15 cellular contexts compared by ENCODE assay signal in the genomic region with DNA sequence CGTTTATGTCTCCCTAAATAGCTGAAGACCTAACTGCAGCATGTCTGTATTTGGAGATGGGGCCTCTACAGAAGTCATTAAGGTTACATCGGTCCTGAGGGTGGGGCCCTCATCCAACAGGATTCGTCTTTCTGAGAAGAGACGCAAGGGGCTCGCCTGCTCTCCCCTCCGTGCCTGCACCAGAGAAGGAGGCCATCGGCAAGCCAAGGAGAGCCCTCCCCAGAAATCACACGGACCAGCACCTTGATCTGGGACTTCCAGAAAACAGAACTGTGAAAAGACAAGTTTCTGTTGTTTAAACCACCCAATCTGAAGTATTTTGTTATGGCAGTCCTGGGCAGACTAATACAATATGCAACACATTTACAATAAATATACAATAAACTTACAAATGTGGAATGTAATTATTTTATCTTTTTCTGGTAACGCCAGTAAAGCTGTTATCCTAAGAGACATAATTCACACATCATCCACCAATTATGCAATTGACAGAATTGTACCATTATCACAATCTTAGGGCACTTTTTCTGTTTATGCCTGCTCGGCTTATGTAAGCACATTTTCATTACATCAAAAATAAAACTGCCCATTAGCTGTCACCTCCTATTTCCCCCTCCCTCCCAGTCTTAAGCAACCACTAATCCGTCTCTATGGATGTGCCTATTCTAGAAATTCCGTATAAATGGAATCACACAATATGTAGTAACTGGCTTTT. TPM values are rescaled to one million over a fixed set of nuclear protein-coding genes. Genes with fewer than 3 reads are reported as not detected.
DNase-seq lines count a peak whose midpoint lies in the region; ATAC-seq and TF ChIP-seq lines count a peak whose summit lies in the region.
"Had no signal": no experiment of that assay in that cellular context is flagged by ENCODE, and none has a peak within 500 bp of the region (broad histone marks: within the 10 kb centered on the region; RNA-seq: fewer than 3 reads in every experiment).

No MANE protein-coding gene starts in this region.

- no peaks in the 10 kb centered on the region for H3K27me3 ChIP-seq in HCT116 (ENCODE audit: insufficient read depth, low read length)

- RAD21 ChIA-PET in HCT116 (lab: Charles Lee; ENCODE audit: low non-redundant PET in 1 of 2, low total read pairs in 2 of 2, uncharacterized antibody in 2 of 2, unreplicated experiment in 2 of 2): no interaction called here

- ATAC-seq in HCT116 (no peak), omental fat pad (ENCODE audit: low FRiP score) (no peak)

- peaks cover 35% of the 10 kb centered on the region for H3K36me3 Mint-ChIP-seq in activated naive CD4-positive, alpha-beta T cell treated with anti-CD3 and anti-CD28 coated beads for 36 hours (ENCODE audit: low read depth)

- peaks cover 32 to 33% of the 10 kb centered on the region in 2 experiments for H3K36me3 ChIP-seq in HCT116 (ENCODE audit: control insufficient read depth in 1 of 2, insufficient read depth in 2 of 2, low read length in 2 of 2)

- BruUV-seq in HCT116 (replicated peaks; lab: Mats Ljungman, UMichigan): no TSS peak

- TF ChIP-seq CTCF in HCT116 (IDR thresholded peaks at IDR 0.05 in 2 of 3, conservative IDR thresholded peaks at IDR 0.05 in 1 of 3; ENCODE audit: borderline replicate concordance in 1 of 3, insufficient read depth in 1 of 3, low read depth in 2 of 3, low read length in 2 of 3): no peak
- TF ChIP-seq CTCF in fibroblast of villous mesenchyme (IDR thresholded peaks at IDR 0.05; ENCODE audit: insufficient read depth, low read depth, low read length): no peak
- no peak for TF ChIP-seq CTCF in omental fat pad (IDR thresholded peaks at IDR 0.05)

- H3K27ac ChIP-seq in HCT116 (ENCODE audit: low read depth, low read length): no peak overlapping the region
- H3K27ac ChIP-seq: 22Rv1 had no signal

- H3K4me2 ChIP-seq in HCT116 (ENCODE audit: low read length): no peak overlapping the region

- peak; percentile 39 for DNase-seq in activated effector memory CD4-positive, alpha-beta T cell treated with anti-CD3 and anti-CD28 coated beads, Interleukin-2, amount 50 U/mL, for 16 hours
- DNase-seq in activated effector memory CD4-positive, alpha-beta T cell treated with Interleukin-2 at 50 U/mL for 16 hours: no peak
- DNase-seq in HCT116 (ENCODE audit: low read depth, low spot score) (no peak), fibroblast of villous mesenchyme (ENCODE audit: low read depth) (peak; percentile 33), omental fat pad (ENCODE audit: low spot score) (peak; percentile 0), globus pallidus (ENCODE audit: low spot score) (no peak), NCI-H2107 (lab: John Stamatoyannopoulos, UW) (no peak)
- no peak for DNase-seq in activated naive CD4-positive, alpha-beta T cell treated with anti-CD3 and anti-CD28 coated beads for 36 hours
- DNase-seq: Caco-2; CD8-positive, alpha-beta memory T cell; DMS53; GF-D8; HCEC 1CT had no signal

- H3K4me1 ChIP-seq in HCT116 (ENCODE audit: control insufficient read depth in 1 of 2, insufficient read depth in 2 of 2, low read length in 2 of 2): peaks cover 11 to 27% of the 10 kb centered on the region in 2 experiments
- H3K4me1 ChIP-seq: Caco-2 had no signal

- no peak for TF ChIP-seq RAD21 in HCT116 (IDR thresholded peaks at IDR 0.05; ENCODE audit: low read depth)

- no peak overlapping the region for H3K27ac Mint-ChIP-seq in activated naive CD4-positive, alpha-beta T cell treated with anti-CD3 and anti-CD28 coated beads for 36 hours

- no peaks in the 10 kb centered on the region for H3K9me3 ChIP-seq in HCT116 (ENCODE audit: control insufficient read depth in 1 of 2, insufficient read depth in 1 of 2, low read depth in 1 of 2, low read length in 2 of 2)
- H3K9me3 ChIP-seq: Caco-2 had no signal

- H3K9me3 Mint-ChIP-seq in activated naive CD4-positive, alpha-beta T cell treated with anti-CD3 and anti-CD28 coated beads for 36 hours: no peaks in the 10 kb centered on the region
- H3K9me3 Mint-ChIP-seq: CD8-positive, alpha-beta memory T cell had no signal

- peaks cover 89% of the 10 kb centered on the region for H3K79me2 ChIP-seq in HCT116 (ENCODE audit: insufficient read depth, low read length)

- CTCF ChIA-PET in HCT116 (lab: Charles Lee): no interaction called here
- CTCF ChIA-PET in activated naive CD4-positive, alpha-beta T cell treated with anti-CD3 and anti-CD28 coated beads for 36 hours (lab: Charles Lee): no interaction called here

- no peaks in the 10 kb centered on the region for H3K27me3 Mint-ChIP-seq in activated naive CD4-positive, alpha-beta T cell treated with anti-CD3 and anti-CD28 coated beads for 36 hours (ENCODE audit: low read depth)
- H3K27me3 Mint-ChIP-seq: CD8-positive, alpha-beta memory T cell had no signal

- intact Hi-C loops in HCT116 (cut with micrococcal nuclease): no loop called here
- intact Hi-C loops in activated naive CD4-positive, alpha-beta T cell treated with anti-CD3 and anti-CD28 coated beads for 36 hours (cut with micrococcal nuclease): no loop called here

- H2AFZ ChIP-seq in HCT116 (ENCODE audit: low read depth, low read length, poor library complexity, severe bottlenecking): no peak overlapping the region

- POLR2A ChIA-PET in HCT116 (lab: Charles Lee): no interaction called here

- peaks cover 21% of the 10 kb centered on the region; the same call in 1 of the 2 replicates for H4K20me1 ChIP-seq in HCT116 (ENCODE audit: insufficient read depth)

- H3K4me3 Mint-ChIP-seq in activated naive CD4-positive, alpha-beta T cell treated with anti-CD3 and anti-CD28 coated beads for 36 hours: no peak overlapping the region
- H3K4me3 Mint-ChIP-seq: CD14-positive monocyte had no signal

- H3K9me2 ChIP-seq in HCT116 (ENCODE audit: insufficient read depth): no peaks in the 10 kb centered on the region

- H3K4me1 Mint-ChIP-seq in activated naive CD4-positive, alpha-beta T cell treated with anti-CD3 and anti-CD28 coated beads for 36 hours (ENCODE audit: low read depth): peaks cover 7% of the 10 kb centered on the region

- no peak overlapping the region for H3K4me3 ChIP-seq in HCT116 (replicated peaks in 1 of 2; ENCODE audit: low read depth in 1 of 2, low read length in 2 of 2)
- H3K4me3 ChIP-seq in fibroblast of villous mesenchyme (ENCODE audit: low read depth, low read length): no peak overlapping the region

- TF ChIP-seq POLR2A in HCT116 (IDR thresholded peaks at IDR 0.05; ENCODE audit: borderline replicate concordance, extremely low read depth, insufficient read depth, insufficient read length): no peak

- no peak overlapping the region for H3K9ac ChIP-seq in HCT116 (ENCODE audit: low read length)

TF ChIP-seq in HCT116, 20 proteins besides CTCF, POLR2A, EP300 and RAD21:
- TF ChIP-seq ZBTB33 (IDR thresholded peaks at IDR 0.05; ENCODE audit: extremely low read depth, insufficient replicate concordance, low read length): no peak
- no peak for TF ChIP-seq ATF3 (IDR thresholded peaks at IDR 0.05)
- TF ChIP-seq JUND (IDR thresholded peaks at IDR 0.05): no peak
- no peak for TF ChIP-seq MAX (IDR thresholded peaks at IDR 0.05)
- no peak for TF ChIP-seq CEBPB (IDR thresholded peaks at IDR 0.05; ENCODE audit: low read depth)
- TF ChIP-seq CBX3 (IDR thresholded peaks at IDR 0.05; ENCODE audit: low read depth): no peak
- no peak for TF ChIP-seq EGR1 (IDR thresholded peaks at IDR 0.05; ENCODE audit: low read depth)
- TF ChIP-seq POLR2AphosphoS5 (IDR thresholded peaks at IDR 0.05; ENCODE audit: low read depth, low read length): peak; percentile 29; the same call in 1 of the 2 replicates
- TF ChIP-seq EZH2phosphoT487 (IDR thresholded peaks at IDR 0.05; ENCODE audit: borderline replicate concordance): no peak

RNA-seq across cellular contexts. Expression of gene HSBP1L1, which starts 6.1 kb away (rescaled TPM):
- total RNA-seq in HCT116 (2021; ENCODE audit: unreplicated experiment) (41.4 TPM), fibroblast of villous mesenchyme (13.5 and 22.0 TPM in 2 replicates), omental fat pad (10 to 100 TPM; 13.2 to 20.1 (median 17.3) TPM)
- polyA plus RNA-seq in HCT116 (2012): 26.9 and 30.7 TPM in 2 replicates
- total RNA-seq in activated naive CD4-positive, alpha-beta T cell treated with anti-CD3 and anti-CD28 coated beads for 36 hours: 10 to 100 TPM; 14.2 to 14.8 TPM

RNA-seq across cellular contexts. Expression of gene TXNL4A, which starts 17.8 kb away (rescaled TPM):
- total RNA-seq in HCT116 (2021; ENCODE audit: unreplicated experiment) (178 TPM), fibroblast of villous mesenchyme (46.6 and 59.9 TPM in 2 replicates), omental fat pad (10 to 100 TPM; 18.0 to 47.6 (median 33.6) TPM)
- 107 and 114 TPM in 2 replicates for polyA plus RNA-seq in HCT116 (2012)
- 100 to 1,000 TPM; 185 to 186 TPM for total RNA-seq in activated naive CD4-positive, alpha-beta T cell treated with anti-CD3 and anti-CD28 coated beads for 36 hours

RNA-seq across cellular contexts. Expression of gene SLC66A2, which starts 19.1 kb away (rescaled TPM):
- total RNA-seq in HCT116 (2021; ENCODE audit: unreplicated experiment): 44.9 TPM
- polyA plus RNA-seq in HCT116 (2012): 41.0 and 45.2 TPM in 2 replicates
- 23.3 and 28.3 TPM in 2 replicates for total RNA-seq in fibroblast of villous mesenchyme
- total RNA-seq in omental fat pad: 100 to 1,000 TPM in 2 of 4 donors, 10 to 100 TPM in 2; 69.4 to 176 (median 103) TPM
- 10 to 100 TPM; 26.0 to 26.8 TPM for total RNA-seq in activated naive CD4-positive, alpha-beta T cell treated with anti-CD3 and anti-CD28 coated beads for 36 hours

Comparison
In these comparisons a context has a peak if more than half of its experiments do, and no peak if none do; other contexts are left out.
1. DNase-seq: peak in activated effector memory CD4-positive, alpha-beta T cell treated with anti-CD3 and anti-CD28 coated beads, Interleukin-2, amount 50 U/mL, for 16 hours (single experiment), fibroblast of villous mesenchyme (single experiment) and omental fat pad (single experiment); none in activated effector memory CD4-positive, alpha-beta T cell treated with Interleukin-2 at 50 U/mL for 16 hours (single experiment), HCT116 (single experiment), activated naive CD4-positive, alpha-beta T cell treated with anti-CD3 and anti-CD28 coated beads for 36 hours (single experiment), globus pallidus (single experiment) and NCI-H2107 (single experiment).